ENCODE assay signal across 24 cellular contexts in genomic region chr2:231219289-231219688, GRCh38.
"Had no signal": no experiment of that assay in that cellular context is flagged by ENCODE, and none has a peak within 500 bp of the region (broad histone marks: within the 10 kb centered on the region; RNA-seq: fewer than 3 reads in every experiment).

No MANE protein-coding gene starts in this region.

- DNase-seq: activated CD4-positive, alpha-beta memory T cell treated with anti-CD3 and anti-CD28 coated beads for 36 hours; activated CD4-positive, alpha-beta T cell treated with anti-CD3 and anti-CD28 coated beads, Interleukin-2, amount 10 ng/mL, durations not matched to agents 24 days and 14 days; activated CD4-positive, CD25-positive, alpha-beta regulatory T cell treated with anti-CD3 and anti-CD28 coated beads, Interleukin-2, amount 50 U/mL, for 72 hours; activated naive CD4-positive, alpha-beta T cell; activated T-cell treated with anti-CD3 and anti-CD28 coated beads, Interleukin-2, amount 50 U/mL, for 4 hours; central memory CD4-positive, alpha-beta T cell; endodermal cell; esophagus squamous epithelium; foreskin melanocyte; islet precursor cell; left ventricle myocardium inferior; mucosa of descending colon; retina; stimulated activated CD4-positive, alpha-beta T cell treated with anti-CD3 and anti-CD28 coated beads, Interleukin-1b, Interleukin-23, amount 100 ng/mL, for 48 hours; stimulated activated CD4-positive, alpha-beta T cell treated with anti-CD3 and anti-CD28 coated beads, Interleukin-4, amount 100 ng/mL, for 4 hours; stimulated activated CD8-positive, alpha-beta memory T cell treated with anti-CD3 and anti-CD28 coated beads, Interleukin-4, amount 100 ng/mL, for 48 hours; stimulated activated naive CD8-positive, alpha-beta T cell treated with anti-CD3 and anti-CD28 coated beads, Interleukin-15, amount 100 ng/mL, for 72 hours; T-helper 9 cell; thyroid gland; upper lobe of right lung; WERI-Rb-1 had no signal

- H3K27me3 ChIP-seq: breast epithelium, esophagus squamous epithelium, thyroid gland, upper lobe of right lung had no signal

- H3K9me3 ChIP-seq: breast epithelium, esophagus squamous epithelium, left ventricle myocardium inferior, mucosa of descending colon, thyroid gland, upper lobe of right lung had no signal

- H3K4me1 ChIP-seq: left ventricle myocardium inferior, thyroid gland had no signal

- H3K27ac ChIP-seq: breast epithelium, esophagus squamous epithelium, left ventricle myocardium inferior, thyroid gland, upper lobe of right lung, WERI-Rb-1 had no signal

- H3K4me3 ChIP-seq: breast epithelium, esophagus squamous epithelium, left ventricle myocardium inferior, lung, mucosa of descending colon, smooth muscle cell, thyroid gland, upper lobe of right lung had no signal

- H3K36me3 ChIP-seq: breast epithelium, left ventricle myocardium inferior had no signal
